ENCODE assay signal across 8 cellular contexts in the genomic region with DNA sequence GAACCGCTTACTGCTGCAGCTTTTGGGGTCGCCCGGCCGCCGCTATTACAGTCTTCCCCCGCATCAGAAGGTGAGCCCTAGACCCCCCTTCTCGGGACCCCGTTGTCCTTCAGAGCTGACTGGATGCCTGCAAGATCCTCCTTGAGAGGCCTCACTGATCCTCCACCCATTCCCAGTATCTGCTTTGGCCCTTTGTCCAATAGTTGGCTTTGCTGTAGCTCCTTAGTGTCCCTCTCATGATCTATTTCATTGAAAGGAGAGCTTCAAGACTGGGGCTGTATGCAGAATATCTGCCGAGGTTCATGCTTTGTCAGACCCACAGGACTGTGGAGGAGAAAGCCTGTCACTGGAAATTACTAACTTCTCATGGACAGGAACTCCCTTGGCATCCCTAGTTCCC. TPM values are rescaled to one million over a fixed set of nuclear protein-coding genes. Genes with fewer than 3 reads are reported as not detected.
DNase-seq lines count a peak whose midpoint lies in the region; ATAC-seq and TF ChIP-seq lines count a peak whose summit lies in the region.

No MANE protein-coding gene starts in this region.

- H3K9ac ChIP-seq in HUES6 (ENCODE audit: low read length) = peak overlapping the region; percentile 86
- H3K9ac ChIP-seq in smooth muscle cell (ENCODE audit: low read depth) = peak overlapping the region; percentile 56

- TF ChIP-seq CTCF in smooth muscle cell (IDR thresholded peaks at IDR 0.05; ENCODE audit: borderline replicate concordance, insufficient read depth, poor library complexity, severe bottlenecking) = no peak

- no peaks in the 10 kb centered on the region for H3F3A ChIP-seq in smooth muscle cell (ENCODE audit: low read depth)

- peak; percentile 1 for ATAC-seq in activated CD4-positive, CD25-positive, alpha-beta regulatory T cell treated with anti-CD3 and anti-CD28 coated beads, Interleukin-2, amount 50 U/mL, for 24 hours
- ATAC-seq in HG03039 (IDR thresholded peaks at IDR 0.05; ENCODE audit: unreplicated experiment) = no peak

- H3K27me3 ChIP-seq in HUES6 (ENCODE audit: control insufficient read depth, insufficient read depth, low read length) (no peaks in the 10 kb centered on the region), smooth muscle cell (ENCODE audit: low read depth) (no peaks in the 10 kb centered on the region)

- H3K27ac ChIP-seq in HUES6 (ENCODE audit: low read depth, low read length) (peak overlapping the region; percentile 69; the same call in 1 of the 2 replicates), smooth muscle cell (ENCODE audit: low read depth) (peak overlapping the region; percentile 34)

- H3K79me2 ChIP-seq in smooth muscle cell (ENCODE audit: low read depth) = peaks cover 8% of the 10 kb centered on the region

- H3K9me3 ChIP-seq in HUES6 (ENCODE audit: control insufficient read depth, insufficient read depth, low read depth, low read length) (no peaks in the 10 kb centered on the region), iPS-18c (ENCODE audit: control insufficient read depth, insufficient read depth, low read length) (no peaks in the 10 kb centered on the region), smooth muscle cell (replicated peaks; ENCODE audit: low read depth) (no peaks in the 10 kb centered on the region)

- peak overlapping the region; percentile 87 for H3K4me2 ChIP-seq in smooth muscle cell

- H2AFZ ChIP-seq in smooth muscle cell (ENCODE audit: low read depth) = peak overlapping the region; percentile 94

- WGBS in smooth muscle cell (ENCODE audit: low lambda C conversion rate) = under 1% methylated on average over 9 of the region's 9 CpGs

- no peaks in the 10 kb centered on the region for H4K20me1 ChIP-seq in smooth muscle cell (ENCODE audit: low read depth)

- H3K36me3 ChIP-seq in HUES6 (ENCODE audit: control insufficient read depth, insufficient read depth, low read length) (peaks cover 30% of the 10 kb centered on the region), smooth muscle cell (ENCODE audit: low read depth) (peaks cover 11% of the 10 kb centered on the region)

- H3K4me1 ChIP-seq in HUES6 (ENCODE audit: control insufficient read depth, insufficient read depth, low read length) (peaks cover 5% of the 10 kb centered on the region; the same call in 1 of the 2 replicates), smooth muscle cell (ENCODE audit: low read depth) (peaks cover 8% of the 10 kb centered on the region)

- no peak for DNase-seq in activated CD4-positive, CD25-positive, alpha-beta regulatory T cell (lab: John Stamatoyannopoulos, UW)
- DNase-seq in astrocyte of the hippocampus (ENCODE audit: low read depth, low spot score) = peak; percentile 37
- no peak for DNase-seq in smooth muscle cell (lab: John Stamatoyannopoulos, UW; ENCODE audit: unreplicated experiment)
- no peak for DNase-seq in stimulated activated CD4-positive, alpha-beta T cell treated with anti-CD3 and anti-CD28 coated beads, Interleukin-4, amount 100 ng/mL, for 4 hours

- H3K4me3 ChIP-seq in HUES6 (ENCODE audit: low read depth, low read length) = peak overlapping the region; percentile 72
- peak overlapping the region; percentile 95 for H3K4me3 ChIP-seq in iPS-18c (ENCODE audit: insufficient read depth, low read depth, low read length)
- peak overlapping the region; percentile 68 for H3K4me3 ChIP-seq in smooth muscle cell

RNA-seq across cellular contexts. Expression of gene DLAT, which starts 0.5 kb away (rescaled TPM):
- total RNA-seq in smooth muscle cell = 23.6 and 39.5 TPM in 2 replicates
- 19.2 and 23.8 TPM in 2 replicates for polyA plus RNA-seq in smooth muscle cell

RNA-seq across cellular contexts. Expression of gene PIH1D2, which starts 48.1 kb away (rescaled TPM):
- total RNA-seq in smooth muscle cell = 0.18 and 1.7 TPM in 2 replicates
- 0.82 and 1.0 TPM in 2 replicates for polyA plus RNA-seq in smooth muscle cell

RNA-seq across cellular contexts. Expression of gene NKAPD1, which starts 48.4 kb away (rescaled TPM):
- total RNA-seq in smooth muscle cell = 19.9 and 22.0 TPM in 2 replicates
- 9.2 and 16.2 TPM in 2 replicates for polyA plus RNA-seq in smooth muscle cell
